ENCODE assay signal across 2 cellular contexts in genomic region chrX:53093177-53093655, GRCh38.
TF ChIP-seq lines count a peak whose summit lies in the region.

No MANE protein-coding gene starts in this region.

TF ChIP-seq in HEK293, 187 proteins besides CTCF, POLR2A, EP300 and RAD21 (continues in another document):
- TF ChIP-seq PATZ1 (tag by site-specific recombination; IDR thresholded peaks at IDR 0.05) (0 out of 2 replicates have a peak, but pooled peaks have one; percentile 33), ZFHX2 (tag by site-specific recombination; conservative IDR thresholded peaks at IDR 0.05) (no peak), ZNF121 (tag by site-specific recombination; IDR thresholded peaks at IDR 0.05) (no peak), ZNF501 (tag by site-specific recombination; IDR thresholded peaks at IDR 0.05) (no peak), YY1 (tag by site-specific recombination; IDR thresholded peaks at IDR 0.05) (no peak), ZNF24 (tag by site-specific recombination; IDR thresholded peaks at IDR 0.05) (0 out of 2 replicates have a peak, but pooled peaks have one; percentile 31), PRDM1 (tag by site-specific recombination; IDR thresholded peaks at IDR 0.05) (no peak), KLF16 (tag by site-specific recombination; IDR thresholded peaks at IDR 0.05) (0 out of 2 replicates have a peak, but pooled peaks have one; percentile 24), ZNF473 (tag by site-specific recombination; IDR thresholded peaks at IDR 0.05) (no peak), MEIS1 (CRISPR knock-in tag; IDR thresholded peaks at IDR 0.05; ENCODE audit: borderline replicate concordance) (no peak), ZNF544 (tag by site-specific recombination; IDR thresholded peaks at IDR 0.05) (no peak), ZBTB17 (tag by site-specific recombination; IDR thresholded peaks at IDR 0.05) (0 out of 2 replicates have a peak, but pooled peaks have one; percentile 23), ZNF514 (tag by site-specific recombination; IDR thresholded peaks at IDR 0.05) (no peak), IKZF3 (tag by site-specific recombination; IDR thresholded peaks at IDR 0.05) (peak; percentile 81), PBX3 (CRISPR knock-in tag; IDR thresholded peaks at IDR 0.05) (no peak), ZNF768 (tag by site-specific recombination; IDR thresholded peaks at IDR 0.05) (peak; percentile 99; the same call in 1 of the 2 replicates), FEZF1 (tag by site-specific recombination; IDR thresholded peaks at IDR 0.05) (no peak)
- TF ChIP-seq, protein P1, sequence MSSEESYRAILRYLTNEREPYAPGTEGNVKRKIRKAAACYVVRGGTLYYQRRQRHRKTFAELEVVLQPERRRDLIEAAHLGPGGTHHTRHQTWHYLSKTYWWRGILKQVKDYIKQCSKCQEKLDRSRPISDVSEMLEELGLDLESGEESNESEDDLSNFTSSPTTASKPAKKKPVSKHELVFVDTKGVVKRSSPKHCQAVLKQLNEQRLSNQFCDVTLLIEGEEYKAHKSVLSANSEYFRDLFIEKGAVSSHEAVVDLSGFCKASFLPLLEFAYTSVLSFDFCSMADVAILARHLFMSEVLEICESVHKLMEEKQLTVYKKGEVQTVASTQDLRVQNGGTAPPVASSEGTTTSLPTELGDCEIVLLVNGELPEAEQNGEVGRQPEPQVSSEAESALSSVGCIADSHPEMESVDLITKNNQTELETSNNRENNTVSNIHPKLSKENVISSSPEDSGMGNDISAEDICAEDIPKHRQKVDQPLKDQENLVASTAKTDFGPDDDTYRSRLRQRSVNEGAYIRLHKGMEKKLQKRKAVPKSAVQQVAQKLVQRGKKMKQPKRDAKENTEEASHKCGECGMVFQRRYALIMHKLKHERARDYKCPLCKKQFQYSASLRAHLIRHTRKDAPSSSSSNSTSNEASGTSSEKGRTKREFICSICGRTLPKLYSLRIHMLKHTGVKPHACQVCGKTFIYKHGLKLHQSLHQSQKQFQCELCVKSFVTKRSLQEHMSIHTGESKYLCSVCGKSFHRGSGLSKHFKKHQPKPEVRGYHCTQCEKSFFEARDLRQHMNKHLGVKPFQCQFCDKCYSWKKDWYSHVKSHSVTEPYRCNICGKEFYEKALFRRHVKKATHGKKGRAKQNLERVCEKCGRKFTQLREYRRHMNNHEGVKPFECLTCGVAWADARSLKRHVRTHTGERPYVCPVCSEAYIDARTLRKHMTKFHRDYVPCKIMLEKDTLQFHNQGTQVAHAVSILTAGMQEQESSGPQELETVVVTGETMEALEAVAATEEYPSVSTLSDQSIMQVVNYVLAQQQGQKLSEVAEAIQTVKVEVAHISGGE (tag by site-specific recombination; conservative IDR thresholded peaks at IDR 0.05; ENCODE audit: low read depth) = 0 out of 2 replicates have a peak, but pooled peaks have one; percentile 10
- TF ChIP-seq, protein P2, sequence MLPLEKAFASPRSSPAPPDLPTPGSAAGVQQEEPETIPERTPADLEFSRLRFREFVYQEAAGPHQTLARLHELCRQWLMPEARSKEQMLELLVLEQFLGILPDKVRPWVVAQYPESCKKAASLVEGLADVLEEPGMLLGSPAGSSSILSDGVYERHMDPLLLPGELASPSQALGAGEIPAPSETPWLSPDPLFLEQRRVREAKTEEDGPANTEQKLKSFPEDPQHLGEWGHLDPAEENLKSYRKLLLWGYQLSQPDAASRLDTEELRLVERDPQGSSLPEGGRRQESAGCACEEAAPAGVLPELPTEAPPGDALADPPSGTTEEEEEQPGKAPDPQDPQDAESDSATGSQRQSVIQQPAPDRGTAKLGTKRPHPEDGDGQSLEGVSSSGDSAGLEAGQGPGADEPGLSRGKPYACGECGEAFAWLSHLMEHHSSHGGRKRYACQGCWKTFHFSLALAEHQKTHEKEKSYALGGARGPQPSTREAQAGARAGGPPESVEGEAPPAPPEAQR (tag by site-specific recombination; IDR thresholded peaks at IDR 0.05) = no peak
- TF ChIP-seq, protein P3, sequence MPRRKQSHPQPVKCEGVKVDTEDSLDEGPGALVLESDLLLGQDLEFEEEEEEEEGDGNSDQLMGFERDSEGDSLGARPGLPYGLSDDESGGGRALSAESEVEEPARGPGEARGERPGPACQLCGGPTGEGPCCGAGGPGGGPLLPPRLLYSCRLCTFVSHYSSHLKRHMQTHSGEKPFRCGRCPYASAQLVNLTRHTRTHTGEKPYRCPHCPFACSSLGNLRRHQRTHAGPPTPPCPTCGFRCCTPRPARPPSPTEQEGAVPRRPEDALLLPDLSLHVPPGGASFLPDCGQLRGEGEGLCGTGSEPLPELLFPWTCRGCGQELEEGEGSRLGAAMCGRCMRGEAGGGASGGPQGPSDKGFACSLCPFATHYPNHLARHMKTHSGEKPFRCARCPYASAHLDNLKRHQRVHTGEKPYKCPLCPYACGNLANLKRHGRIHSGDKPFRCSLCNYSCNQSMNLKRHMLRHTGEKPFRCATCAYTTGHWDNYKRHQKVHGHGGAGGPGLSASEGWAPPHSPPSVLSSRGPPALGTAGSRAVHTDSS (tag by site-specific recombination; IDR thresholded peaks at IDR 0.05) = no peak

TF ChIP-seq in GM12878, 131 proteins besides CTCF, POLR2A, EP300 and RAD21 (continued from another document):
- TF ChIP-seq SMC3 (IDR thresholded peaks at IDR 0.05; ENCODE audit: borderline replicate concordance, low read length) = peak; percentile 30; the same call in 1 of the 2 replicates
- peak; percentile 34 to 58; a peak in 1 of 4 replicates for TF ChIP-seq IKZF2 (IDR thresholded peaks at IDR 0.05)
- no peak for TF ChIP-seq FOXK2 (IDR thresholded peaks at IDR 0.05)
- TF ChIP-seq NFXL1 (IDR thresholded peaks at IDR 0.05; ENCODE audit: borderline replicate concordance) = peak; percentile 92
- TF ChIP-seq ZNF384 (IDR thresholded peaks at IDR 0.05; ENCODE audit: borderline replicate concordance, low read depth, low read length) = no peak
- no peak for TF ChIP-seq BCL11A (IDR thresholded peaks at IDR 0.05; ENCODE audit: low read depth, low read length)
- TF ChIP-seq GATAD2B (conservative IDR thresholded peaks at IDR 0.05; ENCODE audit: low read depth) = no peak
- TF ChIP-seq JUNB (IDR thresholded peaks at IDR 0.05) = no peak
- no peak for TF ChIP-seq TCF3 (IDR thresholded peaks at IDR 0.05; ENCODE audit: borderline replicate concordance, insufficient read depth, low read depth, low read length)
- no peak for TF ChIP-seq REST (IDR thresholded peaks at IDR 0.05; ENCODE audit: low read depth, low read length)
- no peak for TF ChIP-seq MYC (IDR thresholded peaks at IDR 0.05; ENCODE audit: insufficient read depth, insufficient read length, insufficient replicate concordance, low read length, severe bottlenecking)
